In genomic region chr18:75200071-75200470, GRCh38 we compare ENCODE assay signal across 22 cellular contexts. TPM values are rescaled to one million over a fixed set of nuclear protein-coding genes. Genes with fewer than 3 reads are reported as not detected.
DNase-seq lines count a peak whose midpoint lies in the region; ATAC-seq and TF ChIP-seq lines count a peak whose summit lies in the region.
"Had no signal": no experiment of that assay in that cellular context is flagged by ENCODE, and none has a peak within 500 bp of the region (broad histone marks: within the 10 kb centered on the region; RNA-seq: fewer than 3 reads in every experiment).

No MANE protein-coding gene starts in this region.

- no peaks in the 10 kb centered on the region for H3K27me3 Mint-ChIP-seq in CD4-positive, alpha-beta memory T cell
- no peaks in the 10 kb centered on the region for H3K27me3 Mint-ChIP-seq in HFFc6 (ENCODE audit: insufficient read depth)
- peaks cover 0 to 4% (median 0%) of the 10 kb centered on the region in 3 donors for H3K27me3 Mint-ChIP-seq in immature natural killer cell (ENCODE audit: low read depth in 3 of 3)
- H3K27me3 Mint-ChIP-seq: IgD-negative memory B cell had no signal

- H3K4me3 ChIP-seq in CD4-positive, alpha-beta memory T cell (ENCODE audit: low read length in 2 of 2), result no peak overlapping the region
- H3K4me3 ChIP-seq in fibroblast of mammary gland (ENCODE audit: control insufficient read depth, low read depth, low read length) (no peak overlapping the region), gastrocnemius medialis (no peak overlapping the region)
- H3K4me3 ChIP-seq: GM23248 had no signal

- H3K4me1 ChIP-seq in CD4-positive, alpha-beta memory T cell (ENCODE audit: insufficient read depth, low read length), result peaks cover 20% of the 10 kb centered on the region
- H3K4me1 ChIP-seq in gastrocnemius medialis, result peaks cover 60 to 66% of the 10 kb centered on the region in 2 donors

- H3K36me3 ChIP-seq in CD4-positive, alpha-beta memory T cell (ENCODE audit: insufficient read depth, low read length), result no peaks in the 10 kb centered on the region
- H3K36me3 ChIP-seq in gastrocnemius medialis, result no peaks in the 10 kb centered on the region

- H3K27ac Mint-ChIP-seq in CD4-positive, alpha-beta memory T cell, result peak overlapping the region in 6 of 7 donors; percentile 1 to 62 (median 28)
- H3K27ac Mint-ChIP-seq in HFFc6 (peak overlapping the region; percentile 99), immature natural killer cell (peak overlapping the region in 2 of 6 donors; percentile 46 to 76)

- H3K4me1 Mint-ChIP-seq in CD4-positive, alpha-beta memory T cell, result peaks cover 15 to 61% (median 30%) of the 10 kb centered on the region in 4 donors
- peaks cover 61% of the 10 kb centered on the region for H3K4me1 Mint-ChIP-seq in HFFc6 (ENCODE audit: low read depth)
- peaks cover 15 to 51% of the 10 kb centered on the region in 2 donors for H3K4me1 Mint-ChIP-seq in immature natural killer cell

- no peaks in the 10 kb centered on the region for H3K9me3 ChIP-seq in CD4-positive, alpha-beta memory T cell (ENCODE audit: control insufficient read depth in 1 of 2, low read length in 2 of 2)
- no peaks in the 10 kb centered on the region for H3K9me3 ChIP-seq in gastrocnemius medialis

- H3K27me3 ChIP-seq in CD4-positive, alpha-beta memory T cell (ENCODE audit: insufficient read depth, low read length), result no peaks in the 10 kb centered on the region
- H3K27me3 ChIP-seq in gastrocnemius medialis, result no peaks in the 10 kb centered on the region

- in situ Hi-C loops in gastrocnemius medialis (cut with MboI; ENCODE audit: low sequenced_read_pairs in 4 of 4), result no loop called here

- CTCF ChIA-PET in CD4-positive, alpha-beta memory T cell (lab: Charles Lee; ENCODE audit: partially characterized antibody), result no interaction called here

- no peak for TF ChIP-seq CTCF in HFFc6 (IDR thresholded peaks at IDR 0.05)
- no peak for TF ChIP-seq CTCF in fibroblast of mammary gland (conservative IDR thresholded peaks at IDR 0.05; ENCODE audit: control insufficient read depth, insufficient read depth, low read depth, low read length)
- no peak for TF ChIP-seq CTCF in gastrocnemius medialis (IDR thresholded peaks at IDR 0.05 in 4 of 5, conservative IDR thresholded peaks at IDR 0.05 in 1 of 5)

- no peak overlapping the region for H3K27ac ChIP-seq in CD4-positive, alpha-beta memory T cell (ENCODE audit: low read depth, low read length)
- H3K27ac ChIP-seq in gastrocnemius medialis, result peak overlapping the region in 3 of 4 donors; percentile 80 to 98 (median 88)
- H3K27ac ChIP-seq: GM23248 had no signal

- DNase-seq in CD4-positive, alpha-beta memory T cell, result no peak
- DNase-seq in HFFc6 (peak; percentile 73), fibroblast of mammary gland (ENCODE audit: low read depth) (peak; percentile 78), gastrocnemius medialis (peak in 1 of 2 donors; percentile 36), immature natural killer cell (no peak), cerebellar nuclear complex (lab: John Stamatoyannopoulos, UW) (no peak), NCI-H1930 (lab: John Stamatoyannopoulos, UW) (no peak)
- DNase-seq: C1 segment of cervical spinal cord, DND-41, GF-D8, HCEC 1CT, Karpas-422, NCI-H1105, NCI-H2081 treated with DMSO at 0.1 percent for 48 hours, NCI-H446 treated with DMSO at 0.1 percent for 48 hours, NCI-H774, PC-3, RPMI8226, SHP77 treated with DMSO at 0.1 percent for 48 hours had no signal

- peaks cover 8 to 31% of the 10 kb centered on the region in 2 donors for H3K36me3 Mint-ChIP-seq in CD4-positive, alpha-beta memory T cell
- H3K36me3 Mint-ChIP-seq in HFFc6 (ENCODE audit: low read depth) (peaks cover 35% of the 10 kb centered on the region), immature natural killer cell (peaks cover 3 to 14% (median 11%) of the 10 kb centered on the region in 3 donors)

- intact Hi-C loops in CD4-positive, alpha-beta memory T cell (cut with micrococcal nuclease), result no loop called here
- intact Hi-C loops in gastrocnemius medialis (cut with DNase I; ENCODE audit: low total_unique reads), result loop anchor here (5.0 to 10.0 kb wide), 5 partner anchors 38 to 1295 kb away; partner anchors contain the start of genes CYB5A and ZNF516

- H3K4me3 Mint-ChIP-seq in CD4-positive, alpha-beta memory T cell, result no peak overlapping the region
- H3K4me3 Mint-ChIP-seq in HFFc6, result peak overlapping the region; percentile 100
- no peak overlapping the region for H3K4me3 Mint-ChIP-seq in immature natural killer cell
- H3K4me3 Mint-ChIP-seq: IgD-negative memory B cell had no signal

- TF ChIP-seq POLR2A in gastrocnemius medialis (IDR thresholded peaks at IDR 0.05), result no peak

- no peaks in the 10 kb centered on the region for H3K9me3 Mint-ChIP-seq in CD4-positive, alpha-beta memory T cell
- H3K9me3 Mint-ChIP-seq in HFFc6 (no peaks in the 10 kb centered on the region), immature natural killer cell (no peaks in the 10 kb centered on the region)
- H3K9me3 Mint-ChIP-seq: IgD-negative memory B cell had no signal

- ATAC-seq in gastrocnemius medialis (peak in 1 of 2 donors; percentile 35), GM19328 (IDR thresholded peaks at IDR 0.05; ENCODE audit: unreplicated experiment) (no peak)
- ATAC-seq: PC-3 had no signal

- POLR2A ChIA-PET in CD4-positive, alpha-beta memory T cell (lab: Charles Lee; ENCODE audit: partially characterized antibody), result interaction anchor here (1.1 kb wide), 1 partner anchor 10 kb away, joined by 3 read pairs; no protein-coding TSS in a partner anchor

RNA-seq across cellular contexts. Expression of gene PTGR3, which starts 8.9 kb away (rescaled TPM):
- total RNA-seq in CD4-positive, alpha-beta memory T cell, result 10 to 100 TPM; 55.9 to 56.7 TPM
- polyA plus RNA-seq in CD4-positive, alpha-beta memory T cell, result 10 to 100 TPM; 21.0 to 29.3 TPM
- total RNA-seq in HFFc6 (2021; fragmentation: NEBNext Ultra II Directional; extraction: Animal tissue kit (Norgen Biotek cat#: 25700)), result 10 to 100 TPM; 37.9 to 47.5 (median 41.8) TPM
- 10 to 100 TPM; 25.7 to 34.0 (median 29.9) TPM for total RNA-seq in gastrocnemius medialis
- 10 to 100 TPM; 18.4 to 32.9 (median 26.1) TPM for polyA plus RNA-seq in immature natural killer cell

RNA-seq across cellular contexts. Expression of gene TSHZ1, which starts 10.5 kb away (rescaled TPM):
- 10 to 100 TPM; 30.1 to 32.0 TPM for total RNA-seq in CD4-positive, alpha-beta memory T cell
- 1 to 10 TPM in 1 of 2 donors, under 1 TPM in 1; 0.84 to 6.5 TPM for polyA plus RNA-seq in CD4-positive, alpha-beta memory T cell
- 10 to 100 TPM; 18.6 to 25.0 (median 23.3) TPM for total RNA-seq in HFFc6 (2021; fragmentation: NEBNext Ultra II Directional; extraction: Animal tissue kit (Norgen Biotek cat#: 25700))
- total RNA-seq in gastrocnemius medialis, result 1 to 10 TPM; 5.9 to 7.9 (median 7.6) TPM
- 10 to 100 TPM in 1 of 3 donors, 1 to 10 TPM in 2; 1.7 to 10.7 (median 3.5) TPM for polyA plus RNA-seq in immature natural killer cell

Comparison
In these comparisons a context has a peak if more than half of its experiments do, and no peak if none do; other contexts are left out.
1. DNase-seq: peak in HFFc6 (single experiment) and fibroblast of mammary gland (single experiment); none in CD4-positive, alpha-beta memory T cell (0 of 5), immature natural killer cell (0 of 3), cerebellar nuclear complex (0 of 2) and NCI-H1930 (0 of 2).